8 cellular contexts compared by ENCODE assay signal in the genomic region with DNA sequence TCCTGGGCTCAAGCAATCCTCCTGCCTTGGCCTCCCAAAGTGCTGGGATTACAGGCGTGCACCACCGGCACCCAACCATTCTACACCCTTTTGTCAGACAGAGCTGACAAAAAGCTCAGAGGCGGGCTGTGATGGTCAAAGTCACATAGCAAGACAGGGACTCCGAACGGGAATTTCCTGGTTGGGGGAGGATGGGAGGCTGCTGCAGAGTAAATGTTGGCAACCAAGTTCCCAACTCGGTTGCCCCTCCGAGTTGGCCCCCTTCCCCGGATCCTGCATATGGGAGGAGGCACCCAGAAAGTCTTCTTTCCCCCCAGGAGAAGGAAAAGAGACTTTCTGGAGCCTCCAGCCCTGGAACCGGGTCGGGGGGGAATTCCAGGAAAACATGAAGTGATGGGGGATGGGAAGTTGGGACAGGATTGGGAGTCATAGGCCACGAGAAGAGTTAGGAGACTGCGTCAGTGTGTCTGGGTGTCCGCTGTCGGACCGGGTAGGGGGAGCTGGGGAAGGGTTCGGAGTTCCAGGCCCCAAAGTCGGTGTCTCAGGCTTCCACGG. TPM values are rescaled to one million over a fixed set of nuclear protein-coding genes. Genes with fewer than 3 reads are reported as not detected.
A peak's percentile ranks its signal among the peaks of the same experiment; 100 is the strongest.
DNase-seq lines count a peak whose midpoint lies in the region; ATAC-seq and TF ChIP-seq lines count a peak whose summit lies in the region.

No MANE protein-coding gene starts in this region.

- WGBS in body of pancreas, 2 donors, result 44 to 52% methylated on average over 14 to 18 of the region's 18 CpGs
- WGBS in testis, 2 donors, result 26 to 39% methylated on average over 18 of the region's 18 CpGs

- H3K27me3 ChIP-seq in body of pancreas (no peaks in the 10 kb centered on the region), layer of hippocampus (ENCODE audit: control insufficient read depth, insufficient read depth, low read length) (no peaks in the 10 kb centered on the region), testis (no peaks in the 10 kb centered on the region)

- intact Hi-C loops in body of pancreas (cut with DNase I) (no loop called here), testis (cut with DNase I; ENCODE audit: low total_unique reads) (no loop called here)

- no peaks in the 10 kb centered on the region for H3K36me3 ChIP-seq in body of pancreas (replicated peaks in 1 of 2; ENCODE audit: insufficient read depth in 1 of 2, low read depth in 2 of 2)
- no peaks in the 10 kb centered on the region for H3K36me3 ChIP-seq in testis (ENCODE audit: low read depth, missing control alignments)

- no peak for TF ChIP-seq POLR2A in body of pancreas (IDR thresholded peaks at IDR 0.05)
- no peak for TF ChIP-seq POLR2A in testis (IDR thresholded peaks at IDR 0.05)

- H3K9me3 ChIP-seq in body of pancreas (no peaks in the 10 kb centered on the region), testis (no peaks in the 10 kb centered on the region)

- DNase-seq in NCI-H2171 treated with DMSO at 0.1 percent for 48 hours (lab: John Stamatoyannopoulos, UW) (peak; percentile 20), NCI-H2171 (lab: John Stamatoyannopoulos, UW) (no peak), body of pancreas (peak in 1 of 4 donors; percentile 35), testis (no peak), cortex of kidney (lab: John Stamatoyannopoulos, UW) (no peak), NCI-H2029 treated with DMSO at 0.1 percent for 48 hours (lab: John Stamatoyannopoulos, UW) (no peak), dermis blood vessel endothelial cell (no peak)

- H3K27ac ChIP-seq in body of pancreas, result peak overlapping the region; percentile 76 to 91 (median 78)
- H3K27ac ChIP-seq in layer of hippocampus (ENCODE audit: low read depth, low read length), result peak overlapping the region; percentile 88
- H3K27ac ChIP-seq in testis, result peak overlapping the region; percentile 89 to 96

- peaks cover 23% of the 10 kb centered on the region for H3K4me1 ChIP-seq in body of pancreas
- H3K4me1 ChIP-seq in testis, result no peaks in the 10 kb centered on the region

- ATAC-seq in body of pancreas, result peak; percentile 2

- H3K4me3 ChIP-seq in body of pancreas, result peak overlapping the region in 1 of 2 donors; percentile 16
- H3K4me3 ChIP-seq in testis, result peak overlapping the region; percentile 71 to 72

- TF ChIP-seq CTCF in body of pancreas (IDR thresholded peaks at IDR 0.05), result no peak
- TF ChIP-seq CTCF in testis (IDR thresholded peaks at IDR 0.05), result no peak

RNA-seq across cellular contexts. Expression of gene SELENOM, which starts 0.6 kb away (rescaled TPM):
- total RNA-seq in body of pancreas (100 to 1,000 TPM; 127 to 198 TPM), testis (100 to 1,000 TPM in 1 of 2 donors, 10 to 100 TPM in 1; 82.8 to 102 TPM), dermis blood vessel endothelial cell (18.7 and 33.7 TPM in 2 replicates)
- polyA plus RNA-seq in testis (ENCODE audit: insufficient read depth, low read depth, low replicate concordance), result 77.4 TPM

RNA-seq across cellular contexts. Expression of gene INPP5J, which starts 16.0 kb away (rescaled TPM):
- total RNA-seq in body of pancreas (10 to 100 TPM; 16.1 to 17.8 TPM), testis (10 to 100 TPM; 11.3 to 17.2 TPM), dermis blood vessel endothelial cell (0.33 TPM in 1 of 2 replicates, not detected in the other)
- polyA plus RNA-seq in testis (ENCODE audit: insufficient read depth, low read depth, low replicate concordance), result 5.2 TPM

RNA-seq across cellular contexts. Expression of gene SMTN, which starts 25.6 kb away (rescaled TPM):
- total RNA-seq in body of pancreas (10 to 100 TPM; 35.5 to 50.1 TPM), testis (10 to 100 TPM; 50.1 to 52.5 TPM), dermis blood vessel endothelial cell (269 and 319 TPM in 2 replicates)
- 31.6 TPM for polyA plus RNA-seq in testis (ENCODE audit: insufficient read depth, low read depth, low replicate concordance)

RNA-seq across cellular contexts. Expression of gene PLA2G3, which starts 33.6 kb away (rescaled TPM):
- total RNA-seq in body of pancreas (not detected), testis (under 1 TPM; 0.55 to 0.68 TPM), dermis blood vessel endothelial cell (not detected in 2 replicates)
- polyA plus RNA-seq in testis (ENCODE audit: insufficient read depth, low read depth, low replicate concordance), result 0.44 TPM

RNA-seq across cellular contexts. Expression of gene RNF185, which starts 53.3 kb away (rescaled TPM):
- 10 to 100 TPM; 11.5 to 20.8 TPM for total RNA-seq in body of pancreas
- 10 to 100 TPM; 30.0 to 32.4 TPM for total RNA-seq in testis
- polyA plus RNA-seq in testis (ENCODE audit: insufficient read depth, low read depth, low replicate concordance), result 33.2 TPM
- total RNA-seq in dermis blood vessel endothelial cell, result 30.3 and 34.3 TPM in 2 replicates
